In genomic region chr1:79599257-79599656, GRCh38 we compare ENCODE assay signal across 20 cellular contexts.
"Had no signal": no experiment of that assay in that cellular context is flagged by ENCODE, and none has a peak within 500 bp of the region (broad histone marks: within the 10 kb centered on the region; RNA-seq: fewer than 3 reads in every experiment).

No MANE protein-coding gene starts in this region.

- ATAC-seq: esophagus mucosa; heart right ventricle; left lobe of liver; naive thymus-derived CD4-positive, alpha-beta T cell; sciatic nerve; stimulated activated memory B cell treated with anti-CD40 and anti-IgM and Interleukin-4, amounts not matched to agents 10 μg/mL and 1 μg/mL and 100 μg/mL, for 72 hours had no signal

- H3K9ac ChIP-seq: parathyroid adenoma had no signal

- H3K9me3 ChIP-seq: prostate gland, transverse colon had no signal

- H3K4me3 ChIP-seq: heart right ventricle, prostate gland, spleen, stomach, thoracic aorta, transverse colon had no signal

- H3K27ac ChIP-seq: heart right ventricle, parathyroid adenoma, prostate gland, spleen, stomach, thoracic aorta, transverse colon had no signal

- H3K36me3 ChIP-seq: heart right ventricle, prostate gland, spleen, stomach, thoracic aorta, transverse colon had no signal

- H2AFZ ChIP-seq: parathyroid adenoma had no signal

- H3K79me2 ChIP-seq: parathyroid adenoma had no signal

- H3K27me3 ChIP-seq: heart right ventricle, spleen, stomach, transverse colon had no signal

- DNase-seq: effector memory CD4-positive, alpha-beta T cell; heart right ventricle; hypothalamus; mammary epithelial cell; naive thymus-derived CD4-positive, alpha-beta T cell; nephron progenitor cell; spleen; stimulated activated CD4-positive, alpha-beta T cell treated with anti-CD3 and anti-CD28 coated beads, Interleukin-15, amount 100 ng/mL, for 24 hours; stimulated activated CD4-positive, alpha-beta T cell treated with anti-CD3 and anti-CD28 coated beads, Interleukin-1b, Interleukin-23, amount 100 ng/mL, for 48 hours; stimulated activated CD4-positive, alpha-beta T cell treated with anti-CD3 and anti-CD28 coated beads, Interleukin-4, amount 100 ng/mL, for 24 hours; stomach; substantia nigra; transverse colon had no signal

- H3K4me1 ChIP-seq: heart right ventricle, parathyroid adenoma, prostate gland, spleen, stomach, transverse colon had no signal
